8 cellular contexts compared by ENCODE assay signal in the genomic region with DNA sequence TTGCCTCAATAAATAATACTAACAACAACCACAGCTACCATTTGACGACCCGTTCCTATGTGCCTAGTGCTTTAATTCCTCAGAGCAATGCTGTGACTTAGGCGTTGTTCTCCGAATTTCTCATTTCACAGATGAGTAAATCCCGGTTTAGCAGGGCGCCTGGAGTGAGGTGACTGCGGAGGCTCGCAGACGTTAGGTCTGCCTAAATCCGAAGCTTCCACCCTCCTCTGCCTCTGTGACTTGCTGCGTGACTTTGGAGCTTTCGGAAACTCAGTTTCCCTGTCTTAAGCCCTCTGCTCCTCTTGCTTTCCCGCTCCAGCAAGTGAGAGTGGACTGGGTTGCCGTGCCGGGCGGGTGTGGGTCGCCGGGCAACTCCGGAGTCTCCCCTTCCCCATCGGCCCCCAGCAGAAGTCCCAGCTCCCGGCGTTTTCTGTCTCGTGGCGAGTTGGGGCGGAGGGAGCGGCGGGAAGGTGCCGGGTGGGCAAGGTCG. TPM values are rescaled to one million over a fixed set of nuclear protein-coding genes. Genes with fewer than 3 reads are reported as not detected.
DNase-seq lines count a peak whose midpoint lies in the region; ATAC-seq and TF ChIP-seq lines count a peak whose summit lies in the region.

No MANE protein-coding gene starts in this region.

- TF ChIP-seq CTCF in OCI-LY7 (conservative IDR thresholded peaks at IDR 0.05; ENCODE audit: low read length) (no peak), fibroblast of the aortic adventitia (IDR thresholded peaks at IDR 0.05; ENCODE audit: insufficient read depth, low read length) (no peak), progenitor cell of endocrine pancreas (IDR thresholded peaks at IDR 0.05; ENCODE audit: unreplicated experiment) (no peak), GM20000 (IDR thresholded peaks at IDR 0.05; ENCODE audit: extremely low read depth, missing control alignments) (no peak), GM10248 (IDR thresholded peaks at IDR 0.05; ENCODE audit: control extremely low read depth, extremely low read depth, low read depth, missing control alignments) (no peak)

- ATAC-seq in GM18520 (IDR thresholded peaks at IDR 0.05; ENCODE audit: unreplicated experiment), result no peak

- H3K79me2 ChIP-seq in OCI-LY7 (ENCODE audit: insufficient read depth, low read depth, low read length), result no peaks in the 10 kb centered on the region

- H3K27me3 ChIP-seq in BLaER1 treated with 17β-estradiol and CSF1 and Interleukin-3, amounts not matched to agents 10 nM and 100 nM, result peaks cover 68 to 76% (median 74%) of the 10 kb centered on the region in 11 experiments

- no peaks in the 10 kb centered on the region for H3K36me3 Mint-ChIP-seq in progenitor cell of endocrine pancreas (ENCODE audit: insufficient read depth)

- CTCF ChIA-PET in OCI-LY7 (lab: Charles Lee; ENCODE audit: unreplicated experiment) (interaction anchor here (0.5 kb wide), 1 partner anchor 426 kb away, joined by 3 read pairs; no protein-coding TSS in a partner anchor), GM10248 (lab: Yijun Ruan, JAX) (interaction anchor here (0.8 to 2.4 kb wide), 4 partner anchors 10 to 116 kb away, joined by 3 to 6 read pairs (median 4); no protein-coding TSS in a partner anchor)

- 0 out of 2 replicates have a peak overlapping the region, but pooled peaks have one; percentile 38 for H2AFZ ChIP-seq in OCI-LY7 (ENCODE audit: low read length)

- no TSS peak for BruUV-seq in OCI-LY7 (replicated peaks; lab: Mats Ljungman, UMichigan)

- no peak overlapping the region for H3K27ac Mint-ChIP-seq in progenitor cell of endocrine pancreas

- POLR2A ChIA-PET in OCI-LY7 (lab: Charles Lee) (interaction anchor here (0.5 to 0.6 kb wide), 2 partner anchors 50 to 214 kb away, joined by 3 to 4 read pairs; a partner anchor contains a TSS), GM10248 (lab: Yijun Ruan, JAX) (no interaction called here)

- peaks cover 32 to 38% (median 35%) of the 10 kb centered on the region in 10 experiments for H3K4me1 ChIP-seq in BLaER1 treated with 17β-estradiol and CSF1 and Interleukin-3, amounts not matched to agents 10 nM and 100 nM
- H3K4me1 ChIP-seq in OCI-LY7 (ENCODE audit: insufficient read depth, low read length, poor library complexity, severe bottlenecking), result peaks cover 5% of the 10 kb centered on the region

- DNase-seq in OCI-LY7 (ENCODE audit: low spot score), result no peak
- peak; percentile 46 for DNase-seq in fibroblast of the aortic adventitia (ENCODE audit: low read depth)
- no peak for DNase-seq in progenitor cell of endocrine pancreas (ENCODE audit: low spot score, unreplicated experiment)
- DNase-seq in GM20000 (ENCODE audit: low spot score), result no peak
- no peak for DNase-seq in AML-193 (lab: John Stamatoyannopoulos, UW)
- DNase-seq in GM10248 (ENCODE audit: extremely low spot score), result no peak

- peak overlapping the region in 7 of 11 experiments; percentile 28 to 71 (median 62); a peak in 10 of 22 replicates for H3K9ac ChIP-seq in BLaER1 treated with 17β-estradiol and CSF1 and Interleukin-3, amounts not matched to agents 10 nM and 100 nM

- H3K4me3 ChIP-seq in BLaER1 treated with 17β-estradiol and CSF1 and Interleukin-3, amounts not matched to agents 10 nM and 100 nM, result peak overlapping the region; percentile 60 to 76 (median 66); a peak in 19 of 20 replicates
- H3K4me3 ChIP-seq in OCI-LY7 (ENCODE audit: low read depth, low read length, poor library complexity, severe bottlenecking), result peak overlapping the region; percentile 60
- peak overlapping the region; percentile 95 for H3K4me3 ChIP-seq in fibroblast of the aortic adventitia (ENCODE audit: low read depth, low read length)

- H3K9me3 ChIP-seq in BLaER1 treated with 17β-estradiol and CSF1 and Interleukin-3, amounts not matched to agents 10 nM and 100 nM (replicated peaks in 1 of 11), result no peaks in the 10 kb centered on the region
- H3K9me3 ChIP-seq in OCI-LY7 (ENCODE audit: low read length), result no peaks in the 10 kb centered on the region

- peaks cover 8% of the 10 kb centered on the region for H3K4me1 Mint-ChIP-seq in progenitor cell of endocrine pancreas (ENCODE audit: low read depth)

- H3K9me2 ChIP-seq in OCI-LY7 (ENCODE audit: insufficient read depth, low read length), result no peaks in the 10 kb centered on the region

- peak overlapping the region; percentile 94 to 100 (median 100) for H3K4me2 ChIP-seq in BLaER1 treated with 17β-estradiol and CSF1 and Interleukin-3, amounts not matched to agents 10 nM and 100 nM
- peak overlapping the region; percentile 59 for H3K4me2 ChIP-seq in OCI-LY7 (ENCODE audit: low read length)

- no peaks in the 10 kb centered on the region for H3K9me3 Mint-ChIP-seq in progenitor cell of endocrine pancreas (ENCODE audit: low read depth)

- peak overlapping the region; percentile 80 for H3K4me3 Mint-ChIP-seq in progenitor cell of endocrine pancreas (ENCODE audit: low read depth)

- intact Hi-C loops in OCI-LY7 (cut with micrococcal nuclease; ENCODE audit: unreplicated experiment), result no loop called here

- peaks cover 76% of the 10 kb centered on the region for H3K27me3 Mint-ChIP-seq in progenitor cell of endocrine pancreas

- no peaks in the 10 kb centered on the region for H3K36me3 ChIP-seq in BLaER1 treated with 17β-estradiol and CSF1 and Interleukin-3, amounts not matched to agents 10 nM and 100 nM
- no peaks in the 10 kb centered on the region for H3K36me3 ChIP-seq in OCI-LY7 (ENCODE audit: insufficient read depth, low read length)

- peaks cover 0 to 57% (median 33%) of the 10 kb centered on the region in 11 experiments; a peak in 17 of 22 replicates for H4K20me1 ChIP-seq in BLaER1 treated with 17β-estradiol and CSF1 and Interleukin-3, amounts not matched to agents 10 nM and 100 nM
- no peaks in the 10 kb centered on the region for H4K20me1 ChIP-seq in OCI-LY7 (ENCODE audit: insufficient read depth, low read length)

- 0 out of 22 replicates have a peak overlapping the region, but pooled peaks of 1 of the 11 experiments have one; percentile 7 for H3K27ac ChIP-seq in BLaER1 treated with 17β-estradiol and CSF1 and Interleukin-3, amounts not matched to agents 10 nM and 100 nM
- no peak overlapping the region for H3K27ac ChIP-seq in OCI-LY7 (ENCODE audit: low read depth, low read length, poor library complexity, severe bottlenecking)

RNA-seq across cellular contexts. Expression of a gene that starts 0.7 kb away (rescaled TPM):
- 0.44 TPM in 1 of 2 replicates, not detected in the other for total RNA-seq in OCI-LY7 (2014; rRNA removed; shearing (Covaris generic))
- total RNA-seq in OCI-LY7 (2022) (not detected in 2 replicates), fibroblast of the aortic adventitia (ENCODE audit: low replicate concordance) (17.0 and 22.0 TPM in 2 replicates), progenitor cell of endocrine pancreas (1.3 and 1.7 TPM in 2 replicates)

RNA-seq across cellular contexts. Expression of a gene that starts 58.9 kb away (rescaled TPM):
- not detected in 2 replicates for total RNA-seq in OCI-LY7 (2014; rRNA removed; shearing (Covaris generic))
- not detected in 2 replicates for total RNA-seq in OCI-LY7 (2022)
- not detected in 2 replicates for total RNA-seq in fibroblast of the aortic adventitia (ENCODE audit: low replicate concordance)
- total RNA-seq in progenitor cell of endocrine pancreas, result not detected in 2 replicates
